Comparison of ENCODE assay signal across 16 cellular contexts in genomic region chr14:76007852-76008251, GRCh38. TPM values are rescaled to one million over a fixed set of nuclear protein-coding genes. Genes with fewer than 3 reads are reported as not detected.
DNase-seq lines count a peak whose midpoint lies in the region; ATAC-seq and TF ChIP-seq lines count a peak whose summit lies in the region.
"Had no signal": no experiment of that assay in that cellular context is flagged by ENCODE, and none has a peak within 500 bp of the region (broad histone marks: within the 10 kb centered on the region; RNA-seq: fewer than 3 reads in every experiment).

No MANE protein-coding gene starts in this region.

- no peak overlapping the region for H3K27ac Mint-ChIP-seq in activated T-cell treated with anti-CD3 and anti-CD28 coated beads, Interleukin-2, amount 50 U/mL, for 72 hours
- H3K27ac Mint-ChIP-seq: CD4-positive, alpha-beta T cell; HFFc6 had no signal

- peaks cover 0 to 2% of the 10 kb centered on the region in 2 donors for H3K4me1 ChIP-seq in aorta (ENCODE audit: control insufficient read depth in 1 of 2, insufficient read depth in 2 of 2, low read length in 2 of 2)
- H3K4me1 ChIP-seq: BE2C had no signal

- peaks cover 7 to 18% of the 10 kb centered on the region in 2 donors for H3K36me3 Mint-ChIP-seq in activated T-cell treated with anti-CD3 and anti-CD28 coated beads, Interleukin-2, amount 50 U/mL, for 72 hours (ENCODE audit: insufficient read depth in 2 of 2)

- ATAC-seq in activated T-cell treated with anti-CD3 and anti-CD28 coated beads, Interleukin-2, amount 50 U/mL, for 72 hours (replicated peaks in 1 of 2) = no peak
- no peak for ATAC-seq in aorta (ENCODE audit: low FRiP score)

- H3K4me3 ChIP-seq in MG63 (no peak overlapping the region), foreskin fibroblast (ENCODE audit: low read depth in 1 of 2, low read length in 2 of 2) (no peak overlapping the region), aorta (ENCODE audit: low read length in 2 of 2) (no peak overlapping the region)

- no peak for TF ChIP-seq CTCF in foreskin fibroblast (IDR thresholded peaks at IDR 0.05; ENCODE audit: low read depth, low read length)
- no peak for TF ChIP-seq CTCF in GM20000 (IDR thresholded peaks at IDR 0.05; ENCODE audit: extremely low read depth, missing control alignments)

- 65 to 73% methylated on average over 2 of the region's 2 CpGs for WGBS in aorta, 2 donors

- H3K9me3 ChIP-seq in MG63 = no peaks in the 10 kb centered on the region; the same call in 1 of the 2 replicates
- H3K9me3 ChIP-seq in aorta (ENCODE audit: control insufficient read depth, low read length) = no peaks in the 10 kb centered on the region
- H3K9me3 ChIP-seq: BE2C had no signal

- H3K36me3 ChIP-seq in MG63 (peaks cover 3% of the 10 kb centered on the region), aorta (ENCODE audit: control insufficient read depth in 1 of 2, insufficient read depth in 2 of 2, low read length in 1 of 2) (peaks cover 2 to 3% of the 10 kb centered on the region in 2 donors)
- H3K36me3 ChIP-seq: BE2C had no signal

- H3K27me3 ChIP-seq in MG63 (no peaks in the 10 kb centered on the region), aorta (ENCODE audit: control insufficient read depth in 1 of 2, insufficient read depth in 2 of 2, low read length in 1 of 2) (no peaks in the 10 kb centered on the region)
- H3K27me3 ChIP-seq: BE2C had no signal

- no peak overlapping the region for H3K4me3 Mint-ChIP-seq in activated T-cell treated with anti-CD3 and anti-CD28 coated beads, Interleukin-2, amount 50 U/mL, for 72 hours
- H3K4me3 Mint-ChIP-seq: CD4-positive, alpha-beta T cell; HFFc6 had no signal

- no peak overlapping the region for H3K27ac ChIP-seq in aorta (ENCODE audit: low read depth in 1 of 2, low read length in 2 of 2)

- H3K9me3 Mint-ChIP-seq in activated T-cell treated with anti-CD3 and anti-CD28 coated beads, Interleukin-2, amount 50 U/mL, for 72 hours = peaks cover 2 to 6% of the 10 kb centered on the region in 2 donors

- DNase-seq in GM04504 (ENCODE audit: low read depth) (peak; percentile 22), MG63 (peak; percentile 23), foreskin fibroblast (peak; percentile 19 to 51), aorta (no peak), GM20000 (ENCODE audit: low spot score) (no peak)
- no peak for DNase-seq in activated T-cell treated with anti-CD3 and anti-CD28 coated beads, Interleukin-2, amount 50 U/mL, for 72 hours
- DNase-seq in activated CD4-positive, alpha-beta T cell treated with anti-CD3 and anti-CD28 coated beads for 4 hours = no peak
- DNase-seq: ACHN; BE2C; CD4-positive, alpha-beta T cell; GOT3; HFFc6; NCI-H1105 treated with DMSO at 0.1 percent for 48 hours; NCI-H1694 treated with DMSO at 0.1 percent for 48 hours; NCI-H526 treated with DMSO at 0.1 percent for 48 hours; RPMI8226 had no signal

- intact Hi-C loops in aorta (cut with DNase I) = no loop called here

- no peaks in the 10 kb centered on the region for H3K4me1 Mint-ChIP-seq in activated T-cell treated with anti-CD3 and anti-CD28 coated beads, Interleukin-2, amount 50 U/mL, for 72 hours (ENCODE audit: low read depth)

- H3K27me3 Mint-ChIP-seq in activated T-cell treated with anti-CD3 and anti-CD28 coated beads, Interleukin-2, amount 50 U/mL, for 72 hours (ENCODE audit: low read depth) = no peaks in the 10 kb centered on the region
- H3K27me3 Mint-ChIP-seq: CD4-positive, alpha-beta T cell had no signal

RNA-seq across cellular contexts. Expression of gene IFT43, which starts 22.3 kb away (rescaled TPM):
- total RNA-seq in MG63 (2014; rRNA removed; shearing (Covaris generic); ENCODE audit: low replicate concordance) = 12.2 and 54.9 TPM in 2 replicates
- 10 to 100 TPM; 10.4 to 12.2 TPM for total RNA-seq in activated T-cell treated with anti-CD3 and anti-CD28 coated beads, Interleukin-2, amount 50 U/mL, for 72 hours
- 10 to 100 TPM; 44.3 to 64.0 TPM for total RNA-seq in aorta
- 10 to 100 TPM; 42.1 to 62.5 TPM for polyA plus RNA-seq in aorta

RNA-seq across cellular contexts. Expression of gene TGFB3, which starts 26.1 kb away (rescaled TPM):
- 0.56 and 7.4 TPM in 2 replicates for total RNA-seq in MG63 (2014; rRNA removed; shearing (Covaris generic); ENCODE audit: low replicate concordance)
- 1 to 10 TPM; 5.5 to 9.3 TPM for total RNA-seq in activated T-cell treated with anti-CD3 and anti-CD28 coated beads, Interleukin-2, amount 50 U/mL, for 72 hours
- 100 to 1,000 TPM; 134 to 405 TPM for total RNA-seq in aorta
- polyA plus RNA-seq in aorta = 10 to 100 TPM; 30.2 to 54.5 TPM

Comparison
In these comparisons a context has a peak if more than half of its experiments do, and no peak if none do; other contexts are left out.
1. DNase-seq: peak in GM04504 (single experiment), MG63 (single experiment) and foreskin fibroblast (2 of 2); none in activated T-cell treated with anti-CD3 and anti-CD28 coated beads, Interleukin-2, amount 50 U/mL, for 72 hours (0 of 2), activated CD4-positive, alpha-beta T cell treated with anti-CD3 and anti-CD28 coated beads for 4 hours (0 of 2), aorta (0 of 2) and GM20000 (single experiment).
2. RNA of gene TGFB3, which starts 26.1 kb away (total RNA-seq): 134 to 405 TPM in aorta; 5.5 to 9.3 TPM in activated T-cell treated with anti-CD3 and anti-CD28 coated beads, Interleukin-2, amount 50 U/mL, for 72 hours and 0.56 to 7.4 TPM in MG63; every median in the first group is over 10 times any median in the second.